Comparison of ENCODE assay signal across 9 cellular contexts in genomic region chr1:197327776-197328364, GRCh38. TPM values are rescaled to one million over a fixed set of nuclear protein-coding genes. Genes with fewer than 3 reads are reported as not detected.
A peak's percentile ranks its signal among the peaks of the same experiment; 100 is the strongest.
DNase-seq lines count a peak whose midpoint lies in the region; ATAC-seq and TF ChIP-seq lines count a peak whose summit lies in the region.
"Had no signal": no experiment of that assay in that cellular context is flagged by ENCODE, and none has a peak within 500 bp of the region (broad histone marks: within the 10 kb centered on the region; RNA-seq: fewer than 3 reads in every experiment).

No MANE protein-coding gene starts in this region.

- H3K27me3 Mint-ChIP-seq in activated naive CD8-positive, alpha-beta T cell treated with anti-CD3 and anti-CD28 coated beads, Interleukin-2, amount 50 U/mL, for 24 hours, result no peaks in the 10 kb centered on the region

- no peak overlapping the region for H3K27ac ChIP-seq in RWPE2 (ENCODE audit: poor library complexity, severe bottlenecking)

- no peaks in the 10 kb centered on the region for H3K36me3 Mint-ChIP-seq in activated naive CD8-positive, alpha-beta T cell treated with anti-CD3 and anti-CD28 coated beads, Interleukin-2, amount 50 U/mL, for 24 hours (ENCODE audit: low read depth)

- H3K9me3 ChIP-seq in RWPE2 (ENCODE audit: severe bottlenecking), result no peaks in the 10 kb centered on the region

- H3K36me3 ChIP-seq in RWPE2 (ENCODE audit: low read depth), result no peaks in the 10 kb centered on the region

- no peak overlapping the region for H3K4me3 Mint-ChIP-seq in activated naive CD8-positive, alpha-beta T cell treated with anti-CD3 and anti-CD28 coated beads, Interleukin-2, amount 50 U/mL, for 24 hours

- no peak overlapping the region for H3K4me3 ChIP-seq in AG10803 (ENCODE audit: low read length)
- no peak overlapping the region for H3K4me3 ChIP-seq in RWPE2 (ENCODE audit: severe bottlenecking)

- no peaks in the 10 kb centered on the region for H3K9me3 Mint-ChIP-seq in activated naive CD8-positive, alpha-beta T cell treated with anti-CD3 and anti-CD28 coated beads, Interleukin-2, amount 50 U/mL, for 24 hours

- no peaks in the 10 kb centered on the region for H3K4me1 Mint-ChIP-seq in activated naive CD8-positive, alpha-beta T cell treated with anti-CD3 and anti-CD28 coated beads, Interleukin-2, amount 50 U/mL, for 24 hours

- no peaks in the 10 kb centered on the region for H3K4me1 ChIP-seq in RWPE2 (ENCODE audit: insufficient read depth, poor library complexity, severe bottlenecking)

- ATAC-seq in GM21619 (IDR thresholded peaks at IDR 0.05; ENCODE audit: unreplicated experiment) (peak; percentile 44), RWPE2 (ENCODE audit: low read depth) (no peak), HG03342 (IDR thresholded peaks at IDR 0.05; ENCODE audit: unreplicated experiment) (no peak)
- no peak for ATAC-seq in activated naive CD8-positive, alpha-beta T cell treated with anti-CD3 and anti-CD28 coated beads, Interleukin-2, amount 50 U/mL, for 24 hours

- DNase-seq in AG10803 (ENCODE audit: low read depth) (peak; percentile 6), RWPE2 (ENCODE audit: low spot score) (no peak), iris pigment epithelial cell (ENCODE audit: low read depth) (peak; percentile 12), kidney glomerular epithelial cell (lab: John Stamatoyannopoulos, UW) (no peak), cerebellum (ENCODE audit: low spot score) (no peak)
- DNase-seq in activated naive CD8-positive, alpha-beta T cell treated with anti-CD3 and anti-CD28 coated beads, Interleukin-2, amount 50 U/mL, for 24 hours, result no peak

- no peak overlapping the region for H3K27ac Mint-ChIP-seq in activated naive CD8-positive, alpha-beta T cell treated with anti-CD3 and anti-CD28 coated beads, Interleukin-2, amount 50 U/mL, for 24 hours

- H3K27me3 ChIP-seq in RWPE2 (ENCODE audit: insufficient read depth, poor library complexity, severe bottlenecking), result no peaks in the 10 kb centered on the region

- TF ChIP-seq CTCF in AG10803 (conservative IDR thresholded peaks at IDR 0.05; ENCODE audit: low read length) (peak; percentile 78), RWPE2 (IDR thresholded peaks at IDR 0.05; ENCODE audit: poor library complexity, severe bottlenecking) (peak; percentile 82)

RNA-seq across cellular contexts. Expression of gene CRB1, which starts 59.8 kb away (rescaled TPM):
- 22.8 TPM for total RNA-seq in cerebellum
- total RNA-seq: pulmonary artery endothelial cell had no signal

Comparison
In these comparisons a context has a peak if more than half of its experiments do, and no peak if none do; other contexts are left out.
1. DNase-seq: peak in AG10803 (single experiment) and iris pigment epithelial cell (single experiment); none in RWPE2 (single experiment), kidney glomerular epithelial cell (single experiment), cerebellum (single experiment) and activated naive CD8-positive, alpha-beta T cell treated with anti-CD3 and anti-CD28 coated beads, Interleukin-2, amount 50 U/mL, for 24 hours (single experiment).